Comparison of ENCODE assay signal across 1 cellular context in the genomic region with DNA sequence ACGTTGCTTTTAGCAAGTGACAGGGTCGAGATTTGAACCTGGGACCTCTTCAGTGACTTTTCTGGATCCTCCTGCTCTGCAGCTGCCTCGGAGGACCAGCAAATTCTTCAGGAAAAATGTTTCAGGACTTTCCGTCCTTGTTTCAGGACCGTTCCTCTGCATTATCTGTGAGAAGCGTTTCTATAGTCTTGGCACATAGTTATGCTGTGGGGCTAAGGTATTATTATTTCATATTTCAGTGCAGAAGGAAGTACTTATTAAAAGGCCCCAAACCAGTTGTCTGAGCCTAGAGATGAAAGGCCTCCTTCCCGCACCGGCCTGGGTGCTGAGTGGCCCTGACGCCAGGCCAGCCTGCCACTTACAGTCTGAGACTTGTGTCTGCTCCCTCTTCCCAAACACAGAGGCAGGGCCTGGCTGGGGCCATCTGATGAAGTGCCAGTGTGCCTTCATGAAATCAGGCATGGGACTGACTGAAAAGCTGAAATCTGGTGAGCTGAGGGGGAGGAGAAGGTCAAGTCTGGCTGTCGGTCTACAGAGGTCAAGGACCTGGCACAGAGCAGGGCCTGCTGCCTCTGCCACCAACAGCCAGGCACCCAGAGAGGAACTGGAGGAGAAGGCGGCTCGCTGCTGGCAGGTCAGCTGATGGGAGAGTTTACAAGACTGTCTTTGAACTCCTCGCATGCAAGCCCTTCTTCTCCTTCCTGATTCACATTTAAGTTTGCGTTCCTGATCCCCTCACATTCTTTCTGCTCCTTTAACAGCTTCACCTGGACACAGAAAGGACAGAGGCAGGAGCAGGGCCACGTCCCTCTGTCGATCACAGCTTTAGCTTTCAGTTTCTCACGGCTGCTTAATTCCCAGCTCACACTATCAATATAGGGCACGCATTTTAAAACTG.
TF ChIP-seq lines count a peak whose summit lies in the region.

No MANE protein-coding gene starts in this region.

TF ChIP-seq in HepG2, 621 proteins besides CTCF, POLR2A, EP300 and RAD21 (continued from another document and continues in another):
- TF ChIP-seq, protein P1, sequence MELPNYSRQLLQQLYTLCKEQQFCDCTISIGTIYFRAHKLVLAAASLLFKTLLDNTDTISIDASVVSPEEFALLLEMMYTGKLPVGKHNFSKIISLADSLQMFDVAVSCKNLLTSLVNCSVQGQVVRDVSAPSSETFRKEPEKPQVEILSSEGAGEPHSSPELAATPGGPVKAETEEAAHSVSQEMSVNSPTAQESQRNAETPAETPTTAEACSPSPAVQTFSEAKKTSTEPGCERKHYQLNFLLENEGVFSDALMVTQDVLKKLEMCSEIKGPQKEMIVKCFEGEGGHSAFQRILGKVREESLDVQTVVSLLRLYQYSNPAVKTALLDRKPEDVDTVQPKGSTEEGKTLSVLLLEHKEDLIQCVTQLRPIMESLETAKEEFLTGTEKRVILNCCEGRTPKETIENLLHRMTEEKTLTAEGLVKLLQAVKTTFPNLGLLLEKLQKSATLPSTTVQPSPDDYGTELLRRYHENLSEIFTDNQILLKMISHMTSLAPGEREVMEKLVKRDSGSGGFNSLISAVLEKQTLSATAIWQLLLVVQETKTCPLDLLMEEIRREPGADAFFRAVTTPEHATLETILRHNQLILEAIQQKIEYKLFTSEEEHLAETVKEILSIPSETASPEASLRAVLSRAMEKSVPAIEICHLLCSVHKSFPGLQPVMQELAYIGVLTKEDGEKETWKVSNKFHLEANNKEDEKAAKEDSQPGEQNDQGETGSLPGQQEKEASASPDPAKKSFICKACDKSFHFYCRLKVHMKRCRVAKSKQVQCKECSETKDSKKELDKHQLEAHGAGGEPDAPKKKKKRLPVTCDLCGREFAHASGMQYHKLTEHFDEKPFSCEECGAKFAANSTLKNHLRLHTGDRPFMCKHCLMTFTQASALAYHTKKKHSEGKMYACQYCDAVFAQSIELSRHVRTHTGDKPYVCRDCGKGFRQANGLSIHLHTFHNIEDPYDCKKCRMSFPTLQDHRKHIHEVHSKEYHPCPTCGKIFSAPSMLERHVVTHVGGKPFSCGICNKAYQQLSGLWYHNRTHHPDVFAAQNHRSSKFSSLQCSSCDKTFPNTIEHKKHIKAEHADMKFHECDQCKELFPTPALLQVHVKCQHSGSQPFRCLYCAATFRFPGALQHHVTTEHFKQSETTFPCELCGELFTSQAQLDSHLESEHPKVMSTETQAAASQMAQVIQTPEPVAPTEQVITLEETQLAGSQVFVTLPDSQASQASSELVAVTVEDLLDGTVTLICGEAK (IDR thresholded peaks at IDR 0.05), result no peak
- TF ChIP-seq, protein P1 (CRISPR knock-in tag; IDR thresholded peaks at IDR 0.05), result 0 out of 2 replicates have a peak, but pooled peaks have one; percentile 26
- TF ChIP-seq, protein P2, sequence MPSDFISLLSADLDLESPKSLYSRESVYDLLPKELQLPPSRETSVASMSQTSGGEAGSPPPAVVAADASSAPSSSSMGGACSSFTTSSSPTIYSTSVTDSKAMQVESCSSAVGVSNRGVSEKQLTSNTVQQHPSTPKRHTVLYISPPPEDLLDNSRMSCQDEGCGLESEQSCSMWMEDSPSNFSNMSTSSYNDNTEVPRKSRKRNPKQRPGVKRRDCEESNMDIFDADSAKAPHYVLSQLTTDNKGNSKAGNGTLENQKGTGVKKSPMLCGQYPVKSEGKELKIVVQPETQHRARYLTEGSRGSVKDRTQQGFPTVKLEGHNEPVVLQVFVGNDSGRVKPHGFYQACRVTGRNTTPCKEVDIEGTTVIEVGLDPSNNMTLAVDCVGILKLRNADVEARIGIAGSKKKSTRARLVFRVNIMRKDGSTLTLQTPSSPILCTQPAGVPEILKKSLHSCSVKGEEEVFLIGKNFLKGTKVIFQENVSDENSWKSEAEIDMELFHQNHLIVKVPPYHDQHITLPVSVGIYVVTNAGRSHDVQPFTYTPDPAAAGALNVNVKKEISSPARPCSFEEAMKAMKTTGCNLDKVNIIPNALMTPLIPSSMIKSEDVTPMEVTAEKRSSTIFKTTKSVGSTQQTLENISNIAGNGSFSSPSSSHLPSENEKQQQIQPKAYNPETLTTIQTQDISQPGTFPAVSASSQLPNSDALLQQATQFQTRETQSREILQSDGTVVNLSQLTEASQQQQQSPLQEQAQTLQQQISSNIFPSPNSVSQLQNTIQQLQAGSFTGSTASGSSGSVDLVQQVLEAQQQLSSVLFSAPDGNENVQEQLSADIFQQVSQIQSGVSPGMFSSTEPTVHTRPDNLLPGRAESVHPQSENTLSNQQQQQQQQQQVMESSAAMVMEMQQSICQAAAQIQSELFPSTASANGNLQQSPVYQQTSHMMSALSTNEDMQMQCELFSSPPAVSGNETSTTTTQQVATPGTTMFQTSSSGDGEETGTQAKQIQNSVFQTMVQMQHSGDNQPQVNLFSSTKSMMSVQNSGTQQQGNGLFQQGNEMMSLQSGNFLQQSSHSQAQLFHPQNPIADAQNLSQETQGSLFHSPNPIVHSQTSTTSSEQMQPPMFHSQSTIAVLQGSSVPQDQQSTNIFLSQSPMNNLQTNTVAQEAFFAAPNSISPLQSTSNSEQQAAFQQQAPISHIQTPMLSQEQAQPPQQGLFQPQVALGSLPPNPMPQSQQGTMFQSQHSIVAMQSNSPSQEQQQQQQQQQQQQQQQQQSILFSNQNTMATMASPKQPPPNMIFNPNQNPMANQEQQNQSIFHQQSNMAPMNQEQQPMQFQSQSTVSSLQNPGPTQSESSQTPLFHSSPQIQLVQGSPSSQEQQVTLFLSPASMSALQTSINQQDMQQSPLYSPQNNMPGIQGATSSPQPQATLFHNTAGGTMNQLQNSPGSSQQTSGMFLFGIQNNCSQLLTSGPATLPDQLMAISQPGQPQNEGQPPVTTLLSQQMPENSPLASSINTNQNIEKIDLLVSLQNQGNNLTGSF (CRISPR knock-in tag; IDR thresholded peaks at IDR 0.05), result no peak
- TF ChIP-seq ZNF543 (CRISPR knock-in tag; IDR thresholded peaks at IDR 0.05), result no peak
- no peak for TF ChIP-seq ZNF331 (CRISPR knock-in tag; IDR thresholded peaks at IDR 0.05)
- peak; percentile 25; the same call in 1 of the 2 replicates for TF ChIP-seq SPEN (CRISPR knock-in tag; IDR thresholded peaks at IDR 0.05; ENCODE audit: low read depth)
- TF ChIP-seq, protein P3, sequence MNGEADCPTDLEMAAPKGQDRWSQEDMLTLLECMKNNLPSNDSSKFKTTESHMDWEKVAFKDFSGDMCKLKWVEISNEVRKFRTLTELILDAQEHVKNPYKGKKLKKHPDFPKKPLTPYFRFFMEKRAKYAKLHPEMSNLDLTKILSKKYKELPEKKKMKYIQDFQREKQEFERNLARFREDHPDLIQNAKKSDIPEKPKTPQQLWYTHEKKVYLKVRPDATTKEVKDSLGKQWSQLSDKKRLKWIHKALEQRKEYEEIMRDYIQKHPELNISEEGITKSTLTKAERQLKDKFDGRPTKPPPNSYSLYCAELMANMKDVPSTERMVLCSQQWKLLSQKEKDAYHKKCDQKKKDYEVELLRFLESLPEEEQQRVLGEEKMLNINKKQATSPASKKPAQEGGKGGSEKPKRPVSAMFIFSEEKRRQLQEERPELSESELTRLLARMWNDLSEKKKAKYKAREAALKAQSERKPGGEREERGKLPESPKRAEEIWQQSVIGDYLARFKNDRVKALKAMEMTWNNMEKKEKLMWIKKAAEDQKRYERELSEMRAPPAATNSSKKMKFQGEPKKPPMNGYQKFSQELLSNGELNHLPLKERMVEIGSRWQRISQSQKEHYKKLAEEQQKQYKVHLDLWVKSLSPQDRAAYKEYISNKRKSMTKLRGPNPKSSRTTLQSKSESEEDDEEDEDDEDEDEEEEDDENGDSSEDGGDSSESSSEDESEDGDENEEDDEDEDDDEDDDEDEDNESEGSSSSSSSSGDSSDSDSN (CRISPR knock-in tag; IDR thresholded peaks at IDR 0.05), result peak; percentile 54
- no peak for TF ChIP-seq CREB1 (IDR thresholded peaks at IDR 0.05)
- no peak for TF ChIP-seq CREB1 (CRISPR knock-in tag; IDR thresholded peaks at IDR 0.05)
- TF ChIP-seq HIVEP1 (CRISPR knock-in tag; IDR thresholded peaks at IDR 0.05), result no peak
- TF ChIP-seq ZNF577 (CRISPR knock-in tag; IDR thresholded peaks at IDR 0.05; ENCODE audit: borderline replicate concordance, low read depth), result no peak
- TF ChIP-seq SOX13 (IDR thresholded peaks at IDR 0.05), result no peak
- 0 out of 4 replicates have a peak, but pooled peaks of 1 of the 2 experiments have one; percentile 12 for TF ChIP-seq SOX13 (CRISPR knock-in tag; conservative IDR thresholded peaks at IDR 0.05 in 1 of 2, IDR thresholded peaks at IDR 0.05 in 1 of 2)
- TF ChIP-seq KLF9 (CRISPR knock-in tag; IDR thresholded peaks at IDR 0.05; ENCODE audit: low read depth), result no peak
- TF ChIP-seq, protein P4, sequence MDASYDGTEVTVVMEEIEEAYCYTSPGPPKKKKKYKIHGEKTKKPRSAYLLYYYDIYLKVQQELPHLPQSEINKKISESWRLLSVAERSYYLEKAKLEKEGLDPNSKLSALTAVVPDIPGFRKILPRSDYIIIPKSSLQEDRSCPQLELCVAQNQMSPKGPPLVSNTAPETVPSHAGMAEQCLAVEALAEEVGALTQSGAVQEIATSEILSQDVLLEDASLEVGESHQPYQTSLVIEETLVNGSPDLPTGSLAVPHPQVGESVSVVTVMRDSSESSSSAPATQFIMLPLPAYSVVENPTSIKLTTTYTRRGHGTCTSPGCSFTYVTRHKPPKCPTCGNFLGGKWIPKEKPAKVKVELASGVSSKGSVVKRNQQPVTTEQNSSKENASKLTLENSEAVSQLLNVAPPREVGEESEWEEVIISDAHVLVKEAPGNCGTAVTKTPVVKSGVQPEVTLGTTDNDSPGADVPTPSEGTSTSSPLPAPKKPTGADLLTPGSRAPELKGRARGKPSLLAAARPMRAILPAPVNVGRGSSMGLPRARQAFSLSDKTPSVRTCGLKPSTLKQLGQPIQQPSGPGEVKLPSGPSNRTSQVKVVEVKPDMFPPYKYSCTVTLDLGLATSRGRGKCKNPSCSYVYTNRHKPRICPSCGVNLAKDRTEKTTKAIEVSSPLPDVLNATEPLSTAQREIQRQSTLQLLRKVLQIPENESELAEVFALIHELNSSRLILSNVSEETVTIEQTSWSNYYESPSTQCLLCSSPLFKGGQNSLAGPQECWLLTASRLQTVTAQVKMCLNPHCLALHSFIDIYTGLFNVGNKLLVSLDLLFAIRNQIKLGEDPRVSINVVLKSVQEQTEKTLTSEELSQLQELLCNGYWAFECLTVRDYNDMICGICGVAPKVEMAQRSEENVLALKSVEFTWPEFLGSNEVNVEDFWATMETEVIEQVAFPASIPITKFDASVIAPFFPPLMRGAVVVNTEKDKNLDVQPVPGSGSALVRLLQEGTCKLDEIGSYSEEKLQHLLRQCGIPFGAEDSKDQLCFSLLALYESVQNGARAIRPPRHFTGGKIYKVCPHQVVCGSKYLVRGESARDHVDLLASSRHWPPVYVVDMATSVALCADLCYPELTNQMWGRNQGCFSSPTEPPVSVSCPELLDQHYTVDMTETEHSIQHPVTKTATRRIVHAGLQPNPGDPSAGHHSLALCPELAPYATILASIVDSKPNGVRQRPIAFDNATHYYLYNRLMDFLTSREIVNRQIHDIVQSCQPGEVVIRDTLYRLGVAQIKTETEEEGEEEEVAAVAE (CRISPR knock-in tag; IDR thresholded peaks at IDR 0.05; ENCODE audit: borderline replicate concordance), result 0 out of 2 replicates have a peak, but pooled peaks have one; percentile 53
- peak; percentile 94 for TF ChIP-seq IRF2 (CRISPR knock-in tag; IDR thresholded peaks at IDR 0.05)
- no peak for TF ChIP-seq ZNF354B (CRISPR knock-in tag; IDR thresholded peaks at IDR 0.05)
- TF ChIP-seq CAMTA2 (CRISPR knock-in tag; IDR thresholded peaks at IDR 0.05; ENCODE audit: borderline replicate concordance), result no peak
- TF ChIP-seq ASH2L (IDR thresholded peaks at IDR 0.05; ENCODE audit: insufficient read length, low read depth, low read length), result peak; percentile 76
- 0 out of 2 replicates have a peak, but pooled peaks have one; percentile 43 for TF ChIP-seq RBAK (CRISPR knock-in tag; IDR thresholded peaks at IDR 0.05)
- no peak for TF ChIP-seq ZNF251 (CRISPR knock-in tag; IDR thresholded peaks at IDR 0.05)
- TF ChIP-seq RXRA (CRISPR knock-in tag; IDR thresholded peaks at IDR 0.05), result peak; percentile 96
- TF ChIP-seq ZSCAN21 (CRISPR knock-in tag; IDR thresholded peaks at IDR 0.05; ENCODE audit: borderline replicate concordance), result 0 out of 2 replicates have a peak, but pooled peaks have one; percentile 40
- 0 out of 2 replicates have a peak, but pooled peaks have one; percentile 33 for TF ChIP-seq GLI4 (CRISPR knock-in tag; IDR thresholded peaks at IDR 0.05; ENCODE audit: borderline replicate concordance)
- TF ChIP-seq, protein P5, sequence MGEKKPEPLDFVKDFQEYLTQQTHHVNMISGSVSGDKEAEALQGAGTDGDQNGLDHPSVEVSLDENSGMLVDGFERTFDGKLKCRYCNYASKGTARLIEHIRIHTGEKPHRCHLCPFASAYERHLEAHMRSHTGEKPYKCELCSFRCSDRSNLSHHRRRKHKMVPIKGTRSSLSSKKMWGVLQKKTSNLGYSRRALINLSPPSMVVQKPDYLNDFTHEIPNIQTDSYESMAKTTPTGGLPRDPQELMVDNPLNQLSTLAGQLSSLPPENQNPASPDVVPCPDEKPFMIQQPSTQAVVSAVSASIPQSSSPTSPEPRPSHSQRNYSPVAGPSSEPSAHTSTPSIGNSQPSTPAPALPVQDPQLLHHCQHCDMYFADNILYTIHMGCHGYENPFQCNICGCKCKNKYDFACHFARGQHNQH (CRISPR knock-in tag; IDR thresholded peaks at IDR 0.05), result peak; percentile 78; the same call in 1 of the 2 replicates
